Comparison of ENCODE assay signal across 8 cellular contexts in the genomic region with DNA sequence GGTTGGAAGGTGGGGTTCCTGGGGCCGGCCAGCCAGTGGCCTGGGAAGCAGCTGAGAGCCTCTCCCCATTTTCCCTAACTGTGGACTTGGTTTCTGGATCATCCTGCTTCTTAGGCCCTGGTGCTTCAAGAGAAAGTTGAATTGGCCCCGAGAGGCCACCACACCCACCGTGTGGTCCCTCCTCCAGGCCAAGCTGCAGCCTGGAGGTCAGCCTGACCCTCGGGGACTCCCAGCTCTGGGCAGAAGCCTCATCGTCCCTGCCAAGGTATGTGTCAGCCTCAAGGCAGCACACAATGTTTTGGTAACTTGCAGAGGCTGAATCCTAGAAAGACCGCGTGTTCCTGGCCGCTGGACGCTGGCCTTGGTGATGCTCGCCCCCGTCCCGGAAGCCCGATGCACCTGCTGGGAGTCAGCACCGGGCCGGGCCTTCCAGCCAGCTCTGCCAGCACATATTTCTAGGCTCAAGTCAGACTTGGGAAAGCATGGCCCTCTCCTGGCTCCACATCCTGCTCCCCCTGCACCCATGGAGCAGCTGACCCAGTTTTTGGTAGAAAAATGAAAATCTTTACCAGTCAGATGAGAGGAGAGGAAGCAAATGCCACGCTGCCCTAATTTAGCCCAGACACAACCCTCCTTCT.
DNase-seq lines count a peak whose midpoint lies in the region; ATAC-seq lines count a peak whose summit lies in the region.

No MANE protein-coding gene starts in this region.

- CTCF ChIA-PET in activated CD4-positive, alpha-beta memory T cell treated with anti-CD3 and anti-CD28 coated beads, Interleukin-2, amount 10 ng/mL, durations not matched to agents 7 days and 5 days (lab: Charles Lee): interaction anchor here (0.5 to 1.9 kb wide), 6 partner anchors 20 to 250 kb away, joined by 3 to 5 read pairs (median 4); no protein-coding TSS in a partner anchor

- H3K27me3 Mint-ChIP-seq in activated CD4-positive, alpha-beta memory T cell treated with anti-CD3 and anti-CD28 coated beads, Interleukin-2, amount 10 ng/mL, durations not matched to agents 7 days and 5 days: peaks cover 30% of the 10 kb centered on the region

- H3K4me1 Mint-ChIP-seq in activated CD4-positive, alpha-beta memory T cell treated with anti-CD3 and anti-CD28 coated beads, Interleukin-2, amount 10 ng/mL, durations not matched to agents 7 days and 5 days: peaks cover 52% of the 10 kb centered on the region

- intact Hi-C loops in head of caudate nucleus (cut with DNase I) (loop anchor here (10.0 kb wide), 1 partner anchor 135 kb away; a partner anchor contains a TSS), sciatic nerve (cut with DNase I) (no loop called here)

- H3K36me3 Mint-ChIP-seq in activated CD4-positive, alpha-beta memory T cell treated with anti-CD3 and anti-CD28 coated beads, Interleukin-2, amount 10 ng/mL, durations not matched to agents 7 days and 5 days (ENCODE audit: low read depth): peaks cover 5% of the 10 kb centered on the region

- no peaks in the 10 kb centered on the region for H3K9me3 Mint-ChIP-seq in activated CD4-positive, alpha-beta memory T cell treated with anti-CD3 and anti-CD28 coated beads, Interleukin-2, amount 10 ng/mL, durations not matched to agents 7 days and 5 days

- DNase-seq in ELF-1 (ENCODE audit: low read depth, low spot score) (peak; percentile 32), head of caudate nucleus (peak in 29 of 42 donors; percentile 11 to 76 (median 34)), sciatic nerve (ENCODE audit: low spot score) (peak; percentile 81), NCI-H524 treated with DMSO at 0.1 percent for 48 hours (lab: John Stamatoyannopoulos, UW) (no peak)
- DNase-seq in activated CD4-positive, alpha-beta memory T cell treated with anti-CD3 and anti-CD28 coated beads, Interleukin-2, amount 10 ng/mL, durations not matched to agents 7 days and 5 days: no peak

- ATAC-seq in sciatic nerve (peak; percentile 97), HG02623 (IDR thresholded peaks at IDR 0.05; ENCODE audit: unreplicated experiment) (no peak), GM21526 (IDR thresholded peaks at IDR 0.05; ENCODE audit: low FRiP score, unreplicated experiment) (no peak), HG02798 (IDR thresholded peaks at IDR 0.05; ENCODE audit: poor library complexity, unreplicated experiment) (no peak)

- peak overlapping the region; percentile 85 for H3K27ac Mint-ChIP-seq in activated CD4-positive, alpha-beta memory T cell treated with anti-CD3 and anti-CD28 coated beads, Interleukin-2, amount 10 ng/mL, durations not matched to agents 7 days and 5 days

- POLR2A ChIA-PET in activated CD4-positive, alpha-beta memory T cell treated with anti-CD3 and anti-CD28 coated beads, Interleukin-2, amount 10 ng/mL, durations not matched to agents 7 days and 5 days (lab: Charles Lee): interaction anchor here (0.8 to 4.8 kb wide), 15 partner anchors 17 to 235 kb away, joined by 3 to 39 read pairs (median 6); a partner anchor contains a TSS

- H3K4me3 Mint-ChIP-seq in activated CD4-positive, alpha-beta memory T cell treated with anti-CD3 and anti-CD28 coated beads, Interleukin-2, amount 10 ng/mL, durations not matched to agents 7 days and 5 days: peak overlapping the region; percentile 63

Comparison
In these comparisons a context has a peak if more than half of its experiments do, and no peak if none do; other contexts are left out.
1. DNase-seq: peak in ELF-1 (single experiment), head of caudate nucleus (29 of 42) and sciatic nerve (single experiment); none in activated CD4-positive, alpha-beta memory T cell treated with anti-CD3 and anti-CD28 coated beads, Interleukin-2, amount 10 ng/mL, durations not matched to agents 7 days and 5 days (single experiment) and NCI-H524 treated with DMSO at 0.1 percent for 48 hours (single experiment).